15 cellular contexts compared by ENCODE assay signal in the genomic region with DNA sequence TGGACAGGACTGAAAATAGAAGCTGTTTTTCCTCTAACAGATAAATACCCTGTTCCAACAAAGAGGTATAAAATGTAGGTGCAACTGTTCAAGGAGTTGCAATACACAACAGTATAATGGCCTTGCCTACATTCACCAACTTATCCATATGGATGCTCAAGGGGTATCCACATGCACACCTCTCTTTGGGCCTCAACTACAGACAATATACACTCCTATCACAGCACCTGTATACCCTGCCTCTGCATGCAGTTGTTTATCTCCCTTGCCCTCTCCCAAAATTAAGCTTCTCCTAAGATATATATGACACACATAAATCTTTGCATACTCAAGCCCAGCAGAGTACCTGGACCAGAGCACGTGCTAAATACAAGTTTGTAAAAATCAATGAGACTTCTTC. TPM values are rescaled to one million over a fixed set of nuclear protein-coding genes. Genes with fewer than 3 reads are reported as not detected.
DNase-seq lines count a peak whose midpoint lies in the region; ATAC-seq and TF ChIP-seq lines count a peak whose summit lies in the region.
"Had no signal": no experiment of that assay in that cellular context is flagged by ENCODE, and none has a peak within 500 bp of the region (broad histone marks: within the 10 kb centered on the region; RNA-seq: fewer than 3 reads in every experiment).

No MANE protein-coding gene starts in this region.

- peaks cover 54% of the 10 kb centered on the region for H3K4me1 Mint-ChIP-seq in activated CD4-positive, alpha-beta T cell treated with anti-CD3 and anti-CD28 coated beads, Interleukin-2, amount 10 ng/mL, durations not matched to agents 24 days and 14 days
- H3K4me1 Mint-ChIP-seq in activated naive CD8-positive, alpha-beta T cell treated with anti-CD3 and anti-CD28 coated beads, Interleukin-2, amount 10 ng/mL, durations not matched to agents 7 days and 5 days = peaks cover 22% of the 10 kb centered on the region

- H3K27me3 ChIP-seq in testis = no peaks in the 10 kb centered on the region
- H3K27me3 ChIP-seq: upper lobe of right lung had no signal

- TF ChIP-seq POLR2A in testis (IDR thresholded peaks at IDR 0.05) = no peak

- peak; percentile 14 for ATAC-seq in HG02852 (IDR thresholded peaks at IDR 0.05; ENCODE audit: unreplicated experiment)
- no peak for ATAC-seq in activated naive CD8-positive, alpha-beta T cell treated with anti-CD3 and anti-CD28 coated beads, Interleukin-2, amount 10 ng/mL, durations not matched to agents 7 days and 5 days (ENCODE audit: low read depth)
- peak; percentile 4 for ATAC-seq in omental fat pad (ENCODE audit: low FRiP score)
- no peak for ATAC-seq in GM21360 (IDR thresholded peaks at IDR 0.05; ENCODE audit: unreplicated experiment)
- ATAC-seq: upper lobe of right lung had no signal

- H3K27me3 Mint-ChIP-seq in activated CD4-positive, alpha-beta T cell treated with anti-CD3 and anti-CD28 coated beads, Interleukin-2, amount 10 ng/mL, durations not matched to agents 24 days and 14 days = no peaks in the 10 kb centered on the region
- no peaks in the 10 kb centered on the region for H3K27me3 Mint-ChIP-seq in activated naive CD8-positive, alpha-beta T cell treated with anti-CD3 and anti-CD28 coated beads, Interleukin-2, amount 10 ng/mL, durations not matched to agents 7 days and 5 days

- intact Hi-C loops in activated CD4-positive, alpha-beta T cell treated with anti-CD3 and anti-CD28 coated beads, Interleukin-2, amount 10 ng/mL, durations not matched to agents 24 days and 14 days (cut with micrococcal nuclease) = loop anchor here (1.0 to 2.0 kb wide), 4 partner anchors 14 to 109 kb away; a partner anchor contains a TSS
- intact Hi-C loops in testis (cut with DNase I; ENCODE audit: low total_unique reads) = no loop called here

- H3K4me3 ChIP-seq in testis = no peak overlapping the region
- H3K4me3 ChIP-seq: lower lobe of right lung, upper lobe of right lung had no signal

- 95 to 100% methylated on average over 1 of the region's 1 CpG for WGBS in testis, 2 donors

- peaks cover 60% of the 10 kb centered on the region for H3K36me3 Mint-ChIP-seq in activated CD4-positive, alpha-beta T cell treated with anti-CD3 and anti-CD28 coated beads, Interleukin-2, amount 10 ng/mL, durations not matched to agents 24 days and 14 days (ENCODE audit: low read depth)
- H3K36me3 Mint-ChIP-seq in activated naive CD8-positive, alpha-beta T cell treated with anti-CD3 and anti-CD28 coated beads, Interleukin-2, amount 10 ng/mL, durations not matched to agents 7 days and 5 days = peaks cover 54% of the 10 kb centered on the region

- no peak overlapping the region for H3K27ac ChIP-seq in testis
- H3K27ac ChIP-seq: lower lobe of right lung, upper lobe of right lung had no signal

- H3K9me3 Mint-ChIP-seq in activated CD4-positive, alpha-beta T cell treated with anti-CD3 and anti-CD28 coated beads, Interleukin-2, amount 10 ng/mL, durations not matched to agents 24 days and 14 days = peaks cover 8% of the 10 kb centered on the region
- no peaks in the 10 kb centered on the region for H3K9me3 Mint-ChIP-seq in activated naive CD8-positive, alpha-beta T cell treated with anti-CD3 and anti-CD28 coated beads, Interleukin-2, amount 10 ng/mL, durations not matched to agents 7 days and 5 days

- H3K9me3 ChIP-seq in testis = no peaks in the 10 kb centered on the region
- H3K9me3 ChIP-seq: lower lobe of right lung, upper lobe of right lung had no signal

- TF ChIP-seq CTCF in omental fat pad (IDR thresholded peaks at IDR 0.05) (no peak), testis (IDR thresholded peaks at IDR 0.05) (no peak)

- no peak for DNase-seq in activated CD4-positive, alpha-beta T cell treated with anti-CD3 and anti-CD28 coated beads, Interleukin-2, amount 10 ng/mL, durations not matched to agents 24 days and 14 days
- no peak for DNase-seq in activated CD4-positive, alpha-beta T cell treated with anti-CD3 and anti-CD28 coated beads, Interleukin-2, amount 50 U/mL, for 1 hour
- DNase-seq in activated naive CD8-positive, alpha-beta T cell treated with anti-CD3 and anti-CD28 coated beads, Interleukin-2, amount 10 ng/mL, durations not matched to agents 7 days and 5 days = no peak
- no peak for DNase-seq in omental fat pad (ENCODE audit: low spot score)
- DNase-seq in testis = no peak
- no peak for DNase-seq in anterior cingulate cortex (lab: John Stamatoyannopoulos, UW)
- DNase-seq: DMS153, hypothalamus, lower lobe of right lung, NCI-H526, occipital lobe, SHP77, upper lobe of right lung had no signal

- peak overlapping the region; percentile 60 for H3K4me3 Mint-ChIP-seq in activated CD4-positive, alpha-beta T cell treated with anti-CD3 and anti-CD28 coated beads, Interleukin-2, amount 10 ng/mL, durations not matched to agents 24 days and 14 days
- no peak overlapping the region for H3K4me3 Mint-ChIP-seq in activated naive CD8-positive, alpha-beta T cell treated with anti-CD3 and anti-CD28 coated beads, Interleukin-2, amount 10 ng/mL, durations not matched to agents 7 days and 5 days

- H3K27ac Mint-ChIP-seq in activated CD4-positive, alpha-beta T cell treated with anti-CD3 and anti-CD28 coated beads, Interleukin-2, amount 10 ng/mL, durations not matched to agents 24 days and 14 days = peak overlapping the region; percentile 94
- H3K27ac Mint-ChIP-seq in activated naive CD8-positive, alpha-beta T cell treated with anti-CD3 and anti-CD28 coated beads, Interleukin-2, amount 10 ng/mL, durations not matched to agents 7 days and 5 days = peak overlapping the region; percentile 2

- POLR2A ChIA-PET in activated naive CD8-positive, alpha-beta T cell treated with anti-CD3 and anti-CD28 coated beads, Interleukin-2, amount 10 ng/mL, durations not matched to agents 7 days and 5 days (lab: Charles Lee) = no interaction called here

- no peaks in the 10 kb centered on the region for H3K36me3 ChIP-seq in testis (ENCODE audit: low read depth, missing control alignments)
- H3K36me3 ChIP-seq: lower lobe of right lung had no signal

- H3K4me1 ChIP-seq in testis = peaks cover 4% of the 10 kb centered on the region

RNA-seq across cellular contexts. Expression of a gene that starts 37.3 kb away (rescaled TPM):
- 153 and 160 TPM in 2 replicates for total RNA-seq in activated CD4-positive, alpha-beta T cell treated with anti-CD3 and anti-CD28 coated beads, Interleukin-2, amount 10 ng/mL, durations not matched to agents 24 days and 14 days
- total RNA-seq in activated naive CD8-positive, alpha-beta T cell treated with anti-CD3 and anti-CD28 coated beads, Interleukin-2, amount 10 ng/mL, durations not matched to agents 7 days and 5 days = 100 to 1,000 TPM; 117 to 118 TPM
- total RNA-seq in omental fat pad (10 to 100 TPM; 59.3 to 76.3 (median 68.2) TPM), testis (10 to 100 TPM; 39.5 to 45.7 TPM)
- polyA plus RNA-seq in testis (ENCODE audit: insufficient read depth, low read depth, low replicate concordance) = 32.3 TPM

Comparison
In these comparisons a context has a peak if more than half of its experiments do, and no peak if none do; other contexts are left out.
1. ATAC-seq: peak in HG02852 (single experiment) and omental fat pad (single experiment); none in activated naive CD8-positive, alpha-beta T cell treated with anti-CD3 and anti-CD28 coated beads, Interleukin-2, amount 10 ng/mL, durations not matched to agents 7 days and 5 days (single experiment) and GM21360 (single experiment).